Comparison of ENCODE assay signal across 22 cellular contexts in genomic region chr2:36565712-36566111, GRCh38.
"Had no signal": no experiment of that assay in that cellular context is flagged by ENCODE, and none has a peak within 500 bp of the region (broad histone marks: within the 10 kb centered on the region; RNA-seq: fewer than 3 reads in every experiment).

No MANE protein-coding gene starts in this region.

- H2AFZ ChIP-seq: parathyroid adenoma had no signal

- H3K27me3 ChIP-seq: body of pancreas, gastrocnemius medialis, neutrophil, right lobe of liver, transverse colon, vagina had no signal

- H3K79me2 ChIP-seq: parathyroid adenoma had no signal

- H3K4me3 ChIP-seq: body of pancreas, gastrocnemius medialis, right lobe of liver, smooth muscle cell, transverse colon, vagina had no signal

- H3K27ac ChIP-seq: body of pancreas, gastrocnemius medialis, neutrophil, parathyroid adenoma, right lobe of liver, transverse colon, vagina had no signal

- H3K27me3 Mint-ChIP-seq: activated CD8-positive, alpha-beta memory T cell treated with anti-CD3 and anti-CD28 coated beads, Interleukin-2, amount 10 ng/mL, durations not matched to agents 7 days and 5 days; activated CD8-positive, alpha-beta T cell treated with anti-CD3 and anti-CD28 coated beads for 36 hours; activated naive CD4-positive, alpha-beta T cell treated with anti-CD3 and anti-CD28 coated beads, Interleukin-2, amount 50 U/mL, for 24 hours; stimulated activated naive B cell treated with anti-CD40 and anti-IgM and Interleukin-4, amounts not matched to agents 10 μg/mL and 1 μg/mL and 100 μg/mL, for 72 hours had no signal

- H3K27ac Mint-ChIP-seq: activated CD8-positive, alpha-beta memory T cell treated with anti-CD3 and anti-CD28 coated beads, Interleukin-2, amount 10 ng/mL, durations not matched to agents 7 days and 5 days; activated CD8-positive, alpha-beta T cell treated with anti-CD3 and anti-CD28 coated beads for 36 hours; activated naive CD4-positive, alpha-beta T cell treated with anti-CD3 and anti-CD28 coated beads, Interleukin-2, amount 50 U/mL, for 24 hours; natural killer cell had no signal

- H3K9me3 ChIP-seq: body of pancreas, gastrocnemius medialis, neutrophil, right lobe of liver, transverse colon, vagina had no signal

- H3K9me3 Mint-ChIP-seq: activated CD8-positive, alpha-beta T cell treated with anti-CD3 and anti-CD28 coated beads for 36 hours; activated naive CD4-positive, alpha-beta T cell treated with anti-CD3 and anti-CD28 coated beads, Interleukin-2, amount 50 U/mL, for 24 hours; natural killer cell; stimulated activated naive B cell treated with anti-CD40 and anti-IgM and Interleukin-4, amounts not matched to agents 10 μg/mL and 1 μg/mL and 100 μg/mL, for 72 hours had no signal

- H3K36me3 Mint-ChIP-seq: natural killer cell had no signal

- H3K9ac ChIP-seq: parathyroid adenoma had no signal

- H3K4me3 Mint-ChIP-seq: activated CD8-positive, alpha-beta memory T cell treated with anti-CD3 and anti-CD28 coated beads, Interleukin-2, amount 10 ng/mL, durations not matched to agents 7 days and 5 days; activated CD8-positive, alpha-beta T cell treated with anti-CD3 and anti-CD28 coated beads for 36 hours; activated naive CD4-positive, alpha-beta T cell treated with anti-CD3 and anti-CD28 coated beads, Interleukin-2, amount 50 U/mL, for 24 hours; natural killer cell; stimulated activated naive B cell treated with anti-CD40 and anti-IgM and Interleukin-4, amounts not matched to agents 10 μg/mL and 1 μg/mL and 100 μg/mL, for 72 hours had no signal

- H3K4me1 ChIP-seq: parathyroid adenoma had no signal

- DNase-seq: activated CD4-positive, alpha-beta T cell treated with anti-CD3 and anti-CD28 coated beads for 48 hours; activated CD8-positive, alpha-beta memory T cell treated with anti-CD3 and anti-CD28 coated beads, Interleukin-2, amount 10 ng/mL, durations not matched to agents 7 days and 5 days; activated CD8-positive, alpha-beta T cell treated with anti-CD3 and anti-CD28 coated beads for 36 hours; activated gamma-delta T cell treated with Interleukin-2 at 50 U/mL for 16 hours; activated T-cell treated with anti-CD3 and anti-CD28 coated beads for 4 hours; anterior cingulate cortex; body of pancreas; effector CD4-positive, alpha-beta T cell; gastrocnemius medialis; head of caudate nucleus; midbrain; natural killer cell; right lobe of liver; stimulated activated CD4-positive, alpha-beta T cell treated with anti-CD3 and anti-CD28 coated beads, Interleukin-15, amount 100 ng/mL, for 24 hours; stimulated activated CD8-positive, alpha-beta memory T cell treated with anti-CD3 and anti-CD28 coated beads, Interleukin-4, amount 100 ng/mL, for 48 hours; stimulated activated naive B cell treated with anti-CD40 and anti-IgM and Interleukin-4, amounts not matched to agents 10 μg/mL and 1 μg/mL and 100 μg/mL, for 72 hours; transverse colon had no signal

- H3K4me2 ChIP-seq: smooth muscle cell had no signal
